ENCODE assay signal across 2 cellular contexts in the genomic region with DNA sequence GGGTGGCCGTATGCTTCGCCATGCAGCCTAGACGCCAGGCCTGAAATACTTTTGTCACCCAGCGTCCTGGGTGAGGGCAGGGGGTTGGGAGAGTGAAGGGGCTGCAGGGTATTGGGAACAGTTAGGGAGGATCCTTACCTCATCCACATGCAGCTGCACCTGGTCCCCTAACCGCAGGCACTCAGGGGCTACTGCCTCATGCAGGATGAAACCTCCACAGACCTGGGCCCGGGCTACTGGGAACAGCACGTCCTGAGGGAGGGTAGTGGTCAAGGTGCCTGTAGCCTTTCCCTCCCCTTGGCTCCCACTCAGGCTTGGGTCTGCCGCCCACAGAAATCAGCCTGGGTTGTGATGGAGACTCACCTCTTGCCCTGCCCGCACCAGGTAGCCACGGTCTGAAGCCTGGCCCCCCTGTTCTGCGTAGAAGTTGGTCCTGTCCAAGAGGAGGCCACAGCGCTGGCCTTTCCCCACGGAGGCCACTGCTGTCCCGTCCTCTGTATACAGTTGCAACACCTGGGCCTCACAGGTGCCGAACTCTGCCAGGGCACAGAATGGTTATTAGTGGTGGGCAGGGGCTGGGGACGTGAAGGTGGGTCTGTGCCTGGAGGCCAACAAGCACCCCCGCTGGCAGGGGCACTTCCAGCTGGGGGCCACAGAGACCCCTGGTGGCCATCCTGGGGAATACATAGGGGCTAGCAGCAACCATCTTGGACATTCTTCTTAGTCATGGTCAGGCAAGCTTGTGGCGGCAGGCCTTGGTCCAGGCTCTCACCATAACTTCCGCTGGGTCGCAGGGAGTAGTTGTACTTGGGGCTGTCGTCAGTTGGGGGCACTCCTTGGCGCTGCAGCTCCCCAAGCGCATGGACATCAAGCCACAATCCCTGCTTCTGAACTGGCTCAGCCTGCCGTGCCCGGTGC.
TF ChIP-seq lines count a peak whose summit lies in the region.

No MANE protein-coding gene starts in this region.

TF ChIP-seq in HCT116, 20 proteins besides CTCF, POLR2A, EP300 and RAD21:
- TF ChIP-seq, protein P1, sequence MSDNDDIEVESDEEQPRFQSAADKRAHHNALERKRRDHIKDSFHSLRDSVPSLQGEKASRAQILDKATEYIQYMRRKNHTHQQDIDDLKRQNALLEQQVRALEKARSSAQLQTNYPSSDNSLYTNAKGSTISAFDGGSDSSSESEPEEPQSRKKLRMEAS (IDR thresholded peaks at IDR 0.05) = no peak
- TF ChIP-seq YY1 (IDR thresholded peaks at IDR 0.05; ENCODE audit: extremely low read depth, insufficient replicate concordance, low read depth, low read length) = peak; percentile 59

TF ChIP-seq in HepG2, 621 proteins besides CTCF, POLR2A, EP300 and RAD21 (continues in another document):
- TF ChIP-seq ZNF468 (CRISPR knock-in tag; IDR thresholded peaks at IDR 0.05) (no peak), ZNF274 (CRISPR knock-in tag; IDR thresholded peaks at IDR 0.05) (0 out of 2 replicates have a peak, but pooled peaks have one; percentile 28), ZNF34 (CRISPR knock-in tag; IDR thresholded peaks at IDR 0.05; ENCODE audit: borderline replicate concordance) (no peak), MYC (CRISPR knock-in tag; IDR thresholded peaks at IDR 0.05; ENCODE audit: borderline replicate concordance) (peak; percentile 29; the same call in 1 of the 2 replicates), ZNF343 (CRISPR knock-in tag; IDR thresholded peaks at IDR 0.05) (no peak), FOXJ3 (CRISPR knock-in tag; IDR thresholded peaks at IDR 0.05; ENCODE audit: borderline replicate concordance) (no peak), ZNF441 (CRISPR knock-in tag; IDR thresholded peaks at IDR 0.05; ENCODE audit: borderline replicate concordance) (no peak), ZNF430 (CRISPR knock-in tag; IDR thresholded peaks at IDR 0.05) (0 out of 2 replicates have a peak, but pooled peaks have one; percentile 33), KLF9 (CRISPR knock-in tag; IDR thresholded peaks at IDR 0.05; ENCODE audit: low read depth) (no peak), ZNF326 (CRISPR knock-in tag; IDR thresholded peaks at IDR 0.05; ENCODE audit: borderline replicate concordance) (no peak), ZBTB7A (CRISPR knock-in tag; IDR thresholded peaks at IDR 0.05) (no peak), KMT2A (CRISPR knock-in tag; IDR thresholded peaks at IDR 0.05) (no peak), MYNN (CRISPR knock-in tag; IDR thresholded peaks at IDR 0.05; ENCODE audit: low read depth) (no peak), ZNF44 (CRISPR knock-in tag; IDR thresholded peaks at IDR 0.05) (no peak), ZNF350 (CRISPR knock-in tag; IDR thresholded peaks at IDR 0.05; ENCODE audit: borderline replicate concordance, low read depth) (no peak), ZNF160 (CRISPR knock-in tag; IDR thresholded peaks at IDR 0.05) (no peak), MED8 (CRISPR knock-in tag; IDR thresholded peaks at IDR 0.05; ENCODE audit: insufficient replicate concordance) (no peak), ZNF10 (CRISPR knock-in tag; IDR thresholded peaks at IDR 0.05; ENCODE audit: borderline replicate concordance, low read depth) (no peak), CENPX (CRISPR knock-in tag; IDR thresholded peaks at IDR 0.05) (no peak), ATM (IDR thresholded peaks at IDR 0.05; ENCODE audit: borderline replicate concordance) (no peak), NCOA2 (CRISPR knock-in tag; IDR thresholded peaks at IDR 0.05) (no peak), NFIB (CRISPR knock-in tag; IDR thresholded peaks at IDR 0.05; ENCODE audit: borderline replicate concordance) (0 out of 2 replicates have a peak, but pooled peaks have one; percentile 83), EZH2 (conservative IDR thresholded peaks at IDR 0.05; ENCODE audit: low read depth, low read length) (no peak), SP140L (CRISPR knock-in tag; IDR thresholded peaks at IDR 0.05; ENCODE audit: borderline replicate concordance) (no peak), SETDB1 (CRISPR knock-in tag; IDR thresholded peaks at IDR 0.05; ENCODE audit: borderline replicate concordance) (no peak), SMC3 (IDR thresholded peaks at IDR 0.05; ENCODE audit: low read length) (peak; percentile 60), PCBP1 (IDR thresholded peaks at IDR 0.05; ENCODE audit: borderline replicate concordance, low read depth, low read length) (0 out of 2 replicates have a peak, but pooled peaks have one; percentile 43), ZNF607 (CRISPR knock-in tag; IDR thresholded peaks at IDR 0.05; ENCODE audit: borderline replicate concordance) (no peak), HCFC1 (IDR thresholded peaks at IDR 0.05; ENCODE audit: low read depth, low read length) (no peak)
- TF ChIP-seq, protein P2, sequence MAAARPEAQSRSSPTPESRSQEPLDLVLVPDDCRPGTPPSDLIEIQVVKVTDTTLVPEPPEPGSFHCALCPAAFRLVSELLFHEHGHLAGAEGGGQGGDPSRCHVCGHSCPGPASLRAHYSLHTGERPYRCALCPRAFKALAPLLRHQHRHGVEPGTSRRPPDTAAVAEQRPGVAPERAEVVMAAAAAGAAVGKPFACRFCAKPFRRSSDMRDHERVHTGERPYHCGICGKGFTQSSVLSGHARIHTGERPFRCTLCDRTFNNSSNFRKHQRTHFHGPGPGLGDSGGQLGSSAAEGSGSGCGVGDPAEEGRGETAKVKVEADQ (CRISPR knock-in tag; IDR thresholded peaks at IDR 0.05; ENCODE audit: borderline replicate concordance) = no peak
- TF ChIP-seq, protein P3, sequence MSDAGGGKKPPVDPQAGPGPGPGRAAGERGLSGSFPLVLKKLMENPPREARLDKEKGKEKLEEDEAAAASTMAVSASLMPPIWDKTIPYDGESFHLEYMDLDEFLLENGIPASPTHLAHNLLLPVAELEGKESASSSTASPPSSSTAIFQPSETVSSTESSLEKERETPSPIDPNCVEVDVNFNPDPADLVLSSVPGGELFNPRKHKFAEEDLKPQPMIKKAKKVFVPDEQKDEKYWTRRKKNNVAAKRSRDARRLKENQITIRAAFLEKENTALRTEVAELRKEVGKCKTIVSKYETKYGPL (CRISPR knock-in tag; IDR thresholded peaks at IDR 0.05) = no peak
- TF ChIP-seq, protein P4, sequence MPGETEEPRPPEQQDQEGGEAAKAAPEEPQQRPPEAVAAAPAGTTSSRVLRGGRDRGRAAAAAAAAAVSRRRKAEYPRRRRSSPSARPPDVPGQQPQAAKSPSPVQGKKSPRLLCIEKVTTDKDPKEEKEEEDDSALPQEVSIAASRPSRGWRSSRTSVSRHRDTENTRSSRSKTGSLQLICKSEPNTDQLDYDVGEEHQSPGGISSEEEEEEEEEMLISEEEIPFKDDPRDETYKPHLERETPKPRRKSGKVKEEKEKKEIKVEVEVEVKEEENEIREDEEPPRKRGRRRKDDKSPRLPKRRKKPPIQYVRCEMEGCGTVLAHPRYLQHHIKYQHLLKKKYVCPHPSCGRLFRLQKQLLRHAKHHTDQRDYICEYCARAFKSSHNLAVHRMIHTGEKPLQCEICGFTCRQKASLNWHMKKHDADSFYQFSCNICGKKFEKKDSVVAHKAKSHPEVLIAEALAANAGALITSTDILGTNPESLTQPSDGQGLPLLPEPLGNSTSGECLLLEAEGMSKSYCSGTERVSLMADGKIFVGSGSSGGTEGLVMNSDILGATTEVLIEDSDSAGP (CRISPR knock-in tag; IDR thresholded peaks at IDR 0.05; ENCODE audit: borderline replicate concordance) = peak; percentile 47; the same call in 1 of the 2 replicates
- TF ChIP-seq, protein P5, sequence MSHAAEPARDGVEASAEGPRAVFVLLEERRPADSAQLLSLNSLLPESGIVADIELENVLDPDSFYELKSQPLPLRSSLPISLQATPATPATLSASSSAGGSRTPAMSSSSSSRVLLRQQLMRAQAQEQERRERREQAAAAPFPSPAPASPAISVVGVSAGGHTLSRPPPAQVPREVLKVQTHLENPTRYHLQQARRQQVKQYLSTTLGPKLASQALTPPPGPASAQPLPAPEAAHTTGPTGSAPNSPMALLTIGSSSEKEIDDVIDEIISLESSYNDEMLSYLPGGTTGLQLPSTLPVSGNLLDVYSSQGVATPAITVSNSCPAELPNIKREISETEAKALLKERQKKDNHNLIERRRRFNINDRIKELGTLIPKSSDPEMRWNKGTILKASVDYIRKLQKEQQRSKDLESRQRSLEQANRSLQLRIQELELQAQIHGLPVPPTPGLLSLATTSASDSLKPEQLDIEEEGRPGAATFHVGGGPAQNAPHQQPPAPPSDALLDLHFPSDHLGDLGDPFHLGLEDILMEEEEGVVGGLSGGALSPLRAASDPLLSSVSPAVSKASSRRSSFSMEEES (CRISPR knock-in tag; IDR thresholded peaks at IDR 0.05) = no peak
- TF ChIP-seq, protein P6, sequence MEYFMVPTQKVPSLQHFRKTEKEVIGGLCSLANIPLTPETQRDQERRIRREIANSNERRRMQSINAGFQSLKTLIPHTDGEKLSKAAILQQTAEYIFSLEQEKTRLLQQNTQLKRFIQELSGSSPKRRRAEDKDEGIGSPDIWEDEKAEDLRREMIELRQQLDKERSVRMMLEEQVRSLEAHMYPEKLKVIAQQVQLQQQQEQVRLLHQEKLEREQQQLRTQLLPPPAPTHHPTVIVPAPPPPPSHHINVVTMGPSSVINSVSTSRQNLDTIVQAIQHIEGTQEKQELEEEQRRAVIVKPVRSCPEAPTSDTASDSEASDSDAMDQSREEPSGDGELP (IDR thresholded peaks at IDR 0.05; ENCODE audit: borderline replicate concordance, low read depth) = peak; percentile 57; the same call in 1 of the 2 replicates
- TF ChIP-seq, protein P7, sequence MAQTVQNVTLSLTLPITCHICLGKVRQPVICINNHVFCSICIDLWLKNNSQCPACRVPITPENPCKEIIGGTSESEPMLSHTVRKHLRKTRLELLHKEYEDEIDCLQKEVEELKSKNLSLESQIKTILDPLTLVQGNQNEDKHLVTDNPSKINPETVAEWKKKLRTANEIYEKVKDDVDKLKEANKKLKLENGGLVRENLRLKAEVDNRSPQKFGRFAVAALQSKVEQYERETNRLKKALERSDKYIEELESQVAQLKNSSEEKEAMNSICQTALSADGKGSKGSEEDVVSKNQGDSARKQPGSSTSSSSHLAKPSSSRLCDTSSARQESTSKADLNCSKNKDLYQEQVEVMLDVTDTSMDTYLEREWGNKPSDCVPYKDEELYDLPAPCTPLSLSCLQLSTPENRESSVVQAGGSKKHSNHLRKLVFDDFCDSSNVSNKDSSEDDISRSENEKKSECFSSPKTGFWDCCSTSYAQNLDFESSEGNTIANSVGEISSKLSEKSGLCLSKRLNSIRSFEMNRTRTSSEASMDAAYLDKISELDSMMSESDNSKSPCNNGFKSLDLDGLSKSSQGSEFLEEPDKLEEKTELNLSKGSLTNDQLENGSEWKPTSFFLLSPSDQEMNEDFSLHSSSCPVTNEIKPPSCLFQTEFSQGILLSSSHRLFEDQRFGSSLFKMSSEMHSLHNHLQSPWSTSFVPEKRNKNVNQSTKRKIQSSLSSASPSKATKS (CRISPR knock-in tag; IDR thresholded peaks at IDR 0.05) = no peak
- TF ChIP-seq, protein P8, sequence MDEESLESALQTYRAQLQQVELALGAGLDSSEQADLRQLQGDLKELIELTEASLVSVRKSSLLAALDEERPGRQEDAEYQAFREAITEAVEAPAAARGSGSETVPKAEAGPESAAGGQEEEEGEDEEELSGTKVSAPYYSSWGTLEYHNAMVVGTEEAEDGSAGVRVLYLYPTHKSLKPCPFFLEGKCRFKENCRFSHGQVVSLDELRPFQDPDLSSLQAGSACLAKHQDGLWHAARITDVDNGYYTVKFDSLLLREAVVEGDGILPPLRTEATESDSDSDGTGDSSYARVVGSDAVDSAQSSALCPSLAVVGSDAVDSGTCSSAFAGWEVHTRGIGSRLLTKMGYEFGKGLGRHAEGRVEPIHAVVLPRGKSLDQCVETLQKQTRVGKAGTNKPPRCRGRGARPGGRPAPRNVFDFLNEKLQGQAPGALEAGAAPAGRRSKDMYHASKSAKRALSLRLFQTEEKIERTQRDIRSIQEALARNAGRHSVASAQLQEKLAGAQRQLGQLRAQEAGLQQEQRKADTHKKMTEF (CRISPR knock-in tag; IDR thresholded peaks at IDR 0.05) = 0 out of 2 replicates have a peak, but pooled peaks have one; percentile 20
- TF ChIP-seq, protein P9, sequence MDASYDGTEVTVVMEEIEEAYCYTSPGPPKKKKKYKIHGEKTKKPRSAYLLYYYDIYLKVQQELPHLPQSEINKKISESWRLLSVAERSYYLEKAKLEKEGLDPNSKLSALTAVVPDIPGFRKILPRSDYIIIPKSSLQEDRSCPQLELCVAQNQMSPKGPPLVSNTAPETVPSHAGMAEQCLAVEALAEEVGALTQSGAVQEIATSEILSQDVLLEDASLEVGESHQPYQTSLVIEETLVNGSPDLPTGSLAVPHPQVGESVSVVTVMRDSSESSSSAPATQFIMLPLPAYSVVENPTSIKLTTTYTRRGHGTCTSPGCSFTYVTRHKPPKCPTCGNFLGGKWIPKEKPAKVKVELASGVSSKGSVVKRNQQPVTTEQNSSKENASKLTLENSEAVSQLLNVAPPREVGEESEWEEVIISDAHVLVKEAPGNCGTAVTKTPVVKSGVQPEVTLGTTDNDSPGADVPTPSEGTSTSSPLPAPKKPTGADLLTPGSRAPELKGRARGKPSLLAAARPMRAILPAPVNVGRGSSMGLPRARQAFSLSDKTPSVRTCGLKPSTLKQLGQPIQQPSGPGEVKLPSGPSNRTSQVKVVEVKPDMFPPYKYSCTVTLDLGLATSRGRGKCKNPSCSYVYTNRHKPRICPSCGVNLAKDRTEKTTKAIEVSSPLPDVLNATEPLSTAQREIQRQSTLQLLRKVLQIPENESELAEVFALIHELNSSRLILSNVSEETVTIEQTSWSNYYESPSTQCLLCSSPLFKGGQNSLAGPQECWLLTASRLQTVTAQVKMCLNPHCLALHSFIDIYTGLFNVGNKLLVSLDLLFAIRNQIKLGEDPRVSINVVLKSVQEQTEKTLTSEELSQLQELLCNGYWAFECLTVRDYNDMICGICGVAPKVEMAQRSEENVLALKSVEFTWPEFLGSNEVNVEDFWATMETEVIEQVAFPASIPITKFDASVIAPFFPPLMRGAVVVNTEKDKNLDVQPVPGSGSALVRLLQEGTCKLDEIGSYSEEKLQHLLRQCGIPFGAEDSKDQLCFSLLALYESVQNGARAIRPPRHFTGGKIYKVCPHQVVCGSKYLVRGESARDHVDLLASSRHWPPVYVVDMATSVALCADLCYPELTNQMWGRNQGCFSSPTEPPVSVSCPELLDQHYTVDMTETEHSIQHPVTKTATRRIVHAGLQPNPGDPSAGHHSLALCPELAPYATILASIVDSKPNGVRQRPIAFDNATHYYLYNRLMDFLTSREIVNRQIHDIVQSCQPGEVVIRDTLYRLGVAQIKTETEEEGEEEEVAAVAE (CRISPR knock-in tag; IDR thresholded peaks at IDR 0.05; ENCODE audit: borderline replicate concordance) = no peak
